Comparison of ENCODE assay signal across 9 cellular contexts in the genomic region with DNA sequence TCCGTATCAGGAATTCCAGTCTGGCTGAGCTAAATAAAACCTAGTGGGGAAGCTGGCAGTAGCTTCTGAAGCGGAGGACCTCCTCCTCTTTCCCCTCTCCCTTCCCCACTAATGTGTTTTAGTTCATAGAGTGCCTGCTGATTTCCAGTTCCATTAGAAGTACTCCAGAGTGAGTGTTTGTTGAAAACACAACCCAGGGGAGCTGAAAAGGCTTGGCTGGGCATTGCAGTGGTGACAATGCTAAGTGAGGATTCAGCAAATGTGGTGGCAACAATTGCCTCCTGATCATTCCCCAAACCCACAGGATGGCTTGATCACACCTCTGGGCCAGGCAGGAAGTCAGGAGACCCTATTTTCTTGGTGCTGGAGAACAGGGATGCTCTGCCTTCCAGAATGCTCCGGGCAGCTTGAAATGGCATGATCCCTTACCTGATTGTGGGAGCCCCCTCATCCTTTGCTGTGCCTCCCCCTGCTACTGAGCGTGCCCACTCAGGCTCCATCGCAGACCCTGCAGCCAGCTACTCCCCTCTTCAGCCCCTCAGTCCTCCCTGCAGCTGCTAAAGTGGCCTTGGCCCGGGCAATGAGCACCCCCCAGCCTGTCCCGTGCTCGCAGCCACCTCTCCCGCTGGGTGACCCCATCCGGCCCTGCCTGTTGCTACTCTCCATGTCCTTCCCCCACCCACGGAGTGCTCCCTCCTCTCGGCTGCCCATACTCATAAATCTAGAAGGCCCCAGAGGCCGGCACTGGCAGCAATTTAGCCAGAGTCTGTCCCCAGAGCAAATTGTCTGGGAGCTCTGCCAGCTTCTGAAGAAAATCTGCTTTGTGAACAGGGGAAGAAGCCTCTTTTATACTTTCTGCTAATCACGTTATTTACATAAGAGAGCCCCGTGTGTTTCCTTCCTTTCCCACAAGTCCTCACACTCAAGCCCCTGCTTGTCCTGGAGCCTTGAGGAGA.
DNase-seq lines count a peak whose midpoint lies in the region; ATAC-seq, FAIRE-seq and TF ChIP-seq lines count a peak whose summit lies in the region.
"Had no signal": no experiment of that assay in that cellular context is flagged by ENCODE, and none has a peak within 500 bp of the region (broad histone marks: within the 10 kb centered on the region; RNA-seq: fewer than 3 reads in every experiment).

No MANE protein-coding gene starts in this region.

- H3K27ac ChIP-seq in right atrium auricular region: peak overlapping the region in 1 of 2 donors; percentile 33
- peak overlapping the region; percentile 17 to 53 for H3K27ac ChIP-seq in coronary artery
- peak overlapping the region; percentile 56 for H3K27ac ChIP-seq in muscle layer of colon (ENCODE audit: low read depth, low read length)
- H3K27ac ChIP-seq: BLaER1 treated with 17β-estradiol and CSF1 and Interleukin-3, amounts not matched to agents 10 nM and 100 nM had no signal

- no peaks in the 10 kb centered on the region for H3K36me3 ChIP-seq in right atrium auricular region
- no peaks in the 10 kb centered on the region for H3K36me3 ChIP-seq in muscle layer of colon (ENCODE audit: insufficient read depth, low read length)
- H3K36me3 ChIP-seq: BLaER1 treated with 17β-estradiol and CSF1 and Interleukin-3, amounts not matched to agents 10 nM and 100 nM had no signal

- no peaks in the 10 kb centered on the region for H3K27me3 ChIP-seq in right atrium auricular region
- H3K27me3 ChIP-seq in muscle layer of colon (ENCODE audit: control insufficient read depth in 1 of 2, insufficient read depth in 2 of 2, low read length in 2 of 2): no peaks in the 10 kb centered on the region
- H3K27me3 ChIP-seq: BLaER1 treated with 17β-estradiol and CSF1 and Interleukin-3, amounts not matched to agents 10 nM and 100 nM had no signal

- H3K4me1 ChIP-seq in right atrium auricular region (peaks cover 0 to 13% of the 10 kb centered on the region in 2 donors), muscle layer of colon (ENCODE audit: insufficient read depth, low read length) (peaks cover 31% of the 10 kb centered on the region)
- H3K4me1 ChIP-seq: BLaER1 treated with 17β-estradiol and CSF1 and Interleukin-3, amounts not matched to agents 10 nM and 100 nM had no signal

- peaks cover 0 to under 1% of the 10 kb centered on the region in 2 donors for H3K9me3 ChIP-seq in right atrium auricular region
- no peaks in the 10 kb centered on the region for H3K9me3 ChIP-seq in muscle layer of colon (ENCODE audit: low read length)

- peak; percentile 78 for DNase-seq in Right ventricle myocardium superior
- no peak for DNase-seq in right atrium auricular region (ENCODE audit: low spot score)
- DNase-seq in coronary artery (ENCODE audit: low spot score): no peak
- DNase-seq in GDM1 (lab: John Stamatoyannopoulos, UW): no peak
- DNase-seq in activated T-cell treated with anti-CD3 and anti-CD28 coated beads, Interleukin-2, amount 50 U/mL, for 72 hours: no peak
- DNase-seq in HTR-8/SVneo (ENCODE audit: insufficient read length, low spot score): no peak
- no peak for DNase-seq in activated naive CD8-positive, alpha-beta T cell treated with anti-CD3 and anti-CD28 coated beads, Interleukin-2, amount 50 U/mL, for 24 hours

- H3K27ac Mint-ChIP-seq in activated T-cell treated with anti-CD3 and anti-CD28 coated beads, Interleukin-2, amount 50 U/mL, for 72 hours: no peak overlapping the region
- no peak overlapping the region for H3K27ac Mint-ChIP-seq in activated naive CD8-positive, alpha-beta T cell treated with anti-CD3 and anti-CD28 coated beads, Interleukin-2, amount 50 U/mL, for 24 hours

- H3K9ac ChIP-seq in muscle layer of colon (ENCODE audit: low read length): no peak overlapping the region
- H3K9ac ChIP-seq: BLaER1 treated with 17β-estradiol and CSF1 and Interleukin-3, amounts not matched to agents 10 nM and 100 nM had no signal

- no peak overlapping the region for H3K4me3 Mint-ChIP-seq in activated T-cell treated with anti-CD3 and anti-CD28 coated beads, Interleukin-2, amount 50 U/mL, for 72 hours
- H3K4me3 Mint-ChIP-seq in activated naive CD8-positive, alpha-beta T cell treated with anti-CD3 and anti-CD28 coated beads, Interleukin-2, amount 50 U/mL, for 24 hours: no peak overlapping the region

- no peaks in the 10 kb centered on the region for H3K4me1 Mint-ChIP-seq in activated T-cell treated with anti-CD3 and anti-CD28 coated beads, Interleukin-2, amount 50 U/mL, for 72 hours (ENCODE audit: low read depth)
- no peaks in the 10 kb centered on the region for H3K4me1 Mint-ChIP-seq in activated naive CD8-positive, alpha-beta T cell treated with anti-CD3 and anti-CD28 coated beads, Interleukin-2, amount 50 U/mL, for 24 hours

- intact Hi-C loops in Right ventricle myocardium superior (cut with DNase I): no loop called here

- no peak for FAIRE-seq in HTR-8/SVneo (lab: Jason Lieb, UNC)

- ATAC-seq in Right ventricle myocardium superior (ENCODE audit: poor library complexity): peak; percentile 91
- no peak for ATAC-seq in activated T-cell treated with anti-CD3 and anti-CD28 coated beads, Interleukin-2, amount 50 U/mL, for 72 hours (replicated peaks in 1 of 2)
- ATAC-seq in activated naive CD8-positive, alpha-beta T cell treated with anti-CD3 and anti-CD28 coated beads, Interleukin-2, amount 50 U/mL, for 24 hours: no peak

- H3K4me3 ChIP-seq in right atrium auricular region (no peak overlapping the region), coronary artery (no peak overlapping the region), muscle layer of colon (ENCODE audit: low read depth in 1 of 2, low read length in 2 of 2) (peak overlapping the region in 1 of 2 donors; percentile 35)
- H3K4me3 ChIP-seq: BLaER1 treated with 17β-estradiol and CSF1 and Interleukin-3, amounts not matched to agents 10 nM and 100 nM had no signal

- H3K36me3 Mint-ChIP-seq in activated T-cell treated with anti-CD3 and anti-CD28 coated beads, Interleukin-2, amount 50 U/mL, for 72 hours (ENCODE audit: insufficient read depth in 2 of 2): no peaks in the 10 kb centered on the region
- no peaks in the 10 kb centered on the region for H3K36me3 Mint-ChIP-seq in activated naive CD8-positive, alpha-beta T cell treated with anti-CD3 and anti-CD28 coated beads, Interleukin-2, amount 50 U/mL, for 24 hours (ENCODE audit: low read depth)

- no peak for TF ChIP-seq CTCF in right atrium auricular region (IDR thresholded peaks at IDR 0.05)
- no peak for TF ChIP-seq CTCF in coronary artery (IDR thresholded peaks at IDR 0.05)

- peaks cover 15% of the 10 kb centered on the region for H3K27me3 Mint-ChIP-seq in activated T-cell treated with anti-CD3 and anti-CD28 coated beads, Interleukin-2, amount 50 U/mL, for 72 hours (ENCODE audit: low read depth)
- peaks cover 16% of the 10 kb centered on the region for H3K27me3 Mint-ChIP-seq in activated naive CD8-positive, alpha-beta T cell treated with anti-CD3 and anti-CD28 coated beads, Interleukin-2, amount 50 U/mL, for 24 hours

- peaks cover 0 to 4% of the 10 kb centered on the region in 2 donors for H3K9me3 Mint-ChIP-seq in activated T-cell treated with anti-CD3 and anti-CD28 coated beads, Interleukin-2, amount 50 U/mL, for 72 hours
- no peaks in the 10 kb centered on the region for H3K9me3 Mint-ChIP-seq in activated naive CD8-positive, alpha-beta T cell treated with anti-CD3 and anti-CD28 coated beads, Interleukin-2, amount 50 U/mL, for 24 hours
